In the genomic region with DNA sequence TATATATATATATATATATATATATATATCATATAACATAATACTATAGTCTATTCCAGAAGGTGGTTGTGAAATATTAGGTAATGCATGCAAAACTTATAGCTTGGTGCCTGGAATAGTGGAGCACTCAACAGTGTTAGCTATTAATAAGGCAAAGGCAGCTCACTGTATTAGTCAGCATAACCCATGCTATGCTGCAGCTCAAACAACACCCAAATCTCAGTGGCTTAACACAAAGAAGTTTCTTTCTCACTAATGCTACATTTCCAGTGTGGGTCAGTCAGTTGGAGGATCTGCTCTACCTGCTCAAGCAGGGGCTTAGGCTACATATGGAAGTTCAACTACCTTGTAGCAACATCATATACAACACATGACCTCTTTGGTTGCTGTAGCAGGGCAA, we compare ENCODE assay signal across 13 cellular contexts.
A peak's percentile ranks its signal among the peaks of the same experiment; 100 is the strongest.
DNase-seq lines count a peak whose midpoint lies in the region; ATAC-seq lines count a peak whose summit lies in the region.
"Had no signal": no experiment of that assay in that cellular context is flagged by ENCODE, and none has a peak within 500 bp of the region (broad histone marks: within the 10 kb centered on the region; RNA-seq: fewer than 3 reads in every experiment).

No MANE protein-coding gene starts in this region.

- ATAC-seq in GM18499 (IDR thresholded peaks at IDR 0.05; ENCODE audit: insufficient read depth, unreplicated experiment) = peak; percentile 49
- ATAC-seq in GM19328 (IDR thresholded peaks at IDR 0.05; ENCODE audit: unreplicated experiment) = peak; percentile 51
- peak; percentile 71 for ATAC-seq in HG02588 (IDR thresholded peaks at IDR 0.05; ENCODE audit: unreplicated experiment)
- ATAC-seq in HG03175 (IDR thresholded peaks at IDR 0.05; ENCODE audit: unreplicated experiment) = peak; percentile 69

- DNase-seq in NCI-H2227 treated with DMSO at 0.1 percent for 48 hours (lab: John Stamatoyannopoulos, UW) (no peak), DMS79 (lab: John Stamatoyannopoulos, UW) (no peak), T-helper 9 cell (no peak), NCI-H1694 treated with DMSO at 0.1 percent for 48 hours (lab: John Stamatoyannopoulos, UW) (no peak)
- DNase-seq: ACHN, IMR-90, left ventricle myocardium inferior, naive B cell, NCI-H1048 had no signal
